Comparison of ENCODE assay signal across 9 cellular contexts in the genomic region with DNA sequence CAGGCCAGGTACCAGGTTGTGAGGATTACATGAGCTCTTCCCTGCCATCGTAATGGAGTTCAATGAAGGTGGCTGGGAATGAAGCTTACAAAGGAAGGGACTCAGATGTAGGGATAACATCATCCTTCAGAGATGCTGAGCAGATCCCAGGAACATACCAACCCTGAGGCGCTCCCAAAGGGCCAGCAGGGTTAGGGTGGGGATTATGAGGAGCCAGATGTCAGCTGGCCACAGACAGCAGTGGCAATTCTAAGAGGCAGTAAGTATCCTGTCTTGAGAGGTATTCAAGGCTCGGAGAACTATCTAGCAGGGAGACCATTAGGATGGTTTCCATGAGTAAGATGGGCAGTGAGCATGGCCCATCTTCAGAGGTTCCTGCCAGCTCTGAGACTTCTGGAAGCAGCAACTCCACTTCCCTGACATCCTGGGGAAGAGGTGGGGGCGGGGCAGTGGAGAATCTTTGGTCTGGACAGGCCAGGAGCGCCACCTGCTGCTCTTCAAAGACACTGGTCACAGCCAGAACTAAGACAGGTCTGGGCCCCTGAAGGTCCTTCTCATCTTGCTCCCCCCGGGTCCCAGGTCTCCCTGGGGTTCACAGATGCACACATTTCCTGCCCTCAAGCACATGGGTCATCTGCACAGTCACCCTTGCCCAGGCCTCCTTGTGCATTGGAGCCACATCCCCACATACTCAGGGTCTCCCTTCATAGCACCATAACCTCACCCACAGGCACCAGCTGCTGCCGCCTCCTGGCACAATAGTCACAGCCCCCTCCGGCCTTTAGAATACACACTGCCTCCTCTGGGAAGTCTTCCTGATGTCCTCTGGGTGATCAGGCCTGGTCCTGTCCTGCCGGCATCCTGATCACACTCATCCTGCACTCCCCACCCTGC. TPM values are rescaled to one million over a fixed set of nuclear protein-coding genes. Genes with fewer than 3 reads are reported as not detected.
A peak's percentile ranks its signal among the peaks of the same experiment; 100 is the strongest.
DNase-seq lines count a peak whose midpoint lies in the region; ATAC-seq and TF ChIP-seq lines count a peak whose summit lies in the region.
"Had no signal": no experiment of that assay in that cellular context is flagged by ENCODE, and none has a peak within 500 bp of the region (broad histone marks: within the 10 kb centered on the region; RNA-seq: fewer than 3 reads in every experiment).

No MANE protein-coding gene starts in this region.

- TF ChIP-seq CTCF in AG09309 (IDR thresholded peaks at IDR 0.05; ENCODE audit: control insufficient read depth, insufficient read depth, low read depth, low read length, missing control alignments): peak; percentile 96
- TF ChIP-seq CTCF in WERI-Rb-1 (IDR thresholded peaks at IDR 0.05; ENCODE audit: low read depth, low read length): peak; percentile 89
- peak; percentile 70 for TF ChIP-seq CTCF in colonic mucosa (IDR thresholded peaks at IDR 0.05)

- H3K36me3 ChIP-seq in WERI-Rb-1: no peaks in the 10 kb centered on the region
- H3K36me3 ChIP-seq in colonic mucosa: no peaks in the 10 kb centered on the region
- H3K36me3 ChIP-seq: neutrophil had no signal

- H3K4me3 ChIP-seq in AG09309 (ENCODE audit: control insufficient read depth, low read depth, low read length): no peak overlapping the region
- no peak overlapping the region for H3K4me3 ChIP-seq in WERI-Rb-1 (ENCODE audit: low read depth, low read length)
- no peak overlapping the region for H3K4me3 ChIP-seq in colonic mucosa

- H3K4me1 ChIP-seq in colonic mucosa: peaks cover 11% of the 10 kb centered on the region

- H3K27me3 ChIP-seq in WERI-Rb-1 (ENCODE audit: insufficient read depth, low read depth, severe bottlenecking): no peaks in the 10 kb centered on the region
- no peaks in the 10 kb centered on the region for H3K27me3 ChIP-seq in colonic mucosa

- no peaks in the 10 kb centered on the region for H3K9me3 ChIP-seq in WERI-Rb-1 (ENCODE audit: severe bottlenecking)
- H3K9me3 ChIP-seq in colonic mucosa: no peaks in the 10 kb centered on the region
- H3K9me3 ChIP-seq: neutrophil had no signal

- intact Hi-C loops in colonic mucosa (cut with DNase I): loop anchor here (1.0 to 5.0 kb wide), 3 partner anchors 110 to 194 kb away; no protein-coding TSS in a partner anchor

- DNase-seq in AG09309 (ENCODE audit: low read depth): peak; percentile 40
- peak; percentile 72 for DNase-seq in GM19240 (ENCODE audit: insufficient read length, low spot score)
- peak; percentile 75 for DNase-seq in NCI-H2171 treated with DMSO at 0.1 percent for 48 hours (lab: John Stamatoyannopoulos, UW)
- peak; percentile 90 for DNase-seq in WERI-Rb-1
- peak; percentile 91 for DNase-seq in colonic mucosa
- peak; percentile 81 for DNase-seq in kidney tubule cell (ENCODE audit: low spot score)
- DNase-seq in stimulated activated CD4-positive, alpha-beta T cell treated with anti-CD3 and anti-CD28 coated beads, Interleukin-2, amount 100 ng/mL, for 24 hours: peak; percentile 61 to 77

- H3K27ac ChIP-seq in WERI-Rb-1: no peak overlapping the region
- no peak overlapping the region for H3K27ac ChIP-seq in colonic mucosa
- H3K27ac ChIP-seq: neutrophil had no signal

- H3K9ac ChIP-seq in colonic mucosa (ENCODE audit: low read depth in 2 of 2, low read length in 2 of 2): peak overlapping the region in 1 of 2 donors; percentile 1

- no peak for ATAC-seq in GM19351 (IDR thresholded peaks at IDR 0.05; ENCODE audit: unreplicated experiment)

RNA-seq across cellular contexts. Expression of gene SDC3, which starts 2.8 kb away (rescaled TPM):
- 10 to 100 TPM; 15.2 to 24.2 TPM for total RNA-seq in colonic mucosa

Comparison
In these comparisons a context has a peak if more than half of its experiments do, and no peak if none do; other contexts are left out.
1. DNase-seq: peak in every context shown above with its lines; median percentile 91 in colonic mucosa; 90 in WERI-Rb-1; 81 in kidney tubule cell; 75 in NCI-H2171 treated with DMSO at 0.1 percent for 48 hours; 72 in GM19240; 69 in stimulated activated CD4-positive, alpha-beta T cell treated with anti-CD3 and anti-CD28 coated beads, Interleukin-2, amount 100 ng/mL, for 24 hours; 40 in AG09309.